Comparison of ENCODE assay signal across 9 cellular contexts in genomic region chr19:19384486-19384885, GRCh38. TPM values are rescaled to one million over a fixed set of nuclear protein-coding genes. Genes with fewer than 3 reads are reported as not detected.
DNase-seq lines count a peak whose midpoint lies in the region; ATAC-seq lines count a peak whose summit lies in the region.
"Had no signal": no experiment of that assay in that cellular context is flagged by ENCODE, and none has a peak within 500 bp of the region (broad histone marks: within the 10 kb centered on the region; RNA-seq: fewer than 3 reads in every experiment).

No MANE protein-coding gene starts in this region.

- H3K4me3 ChIP-seq in iPS-18c (ENCODE audit: insufficient read depth, low read depth, low read length) = peak overlapping the region; percentile 53

- no peaks in the 10 kb centered on the region for H3K9me3 ChIP-seq in iPS-18c (ENCODE audit: control insufficient read depth, insufficient read depth, low read length)

- H3K27me3 Mint-ChIP-seq in T-helper 1 cell treated with Interleukin-12 subunit alpha and Interleukin-12 subunit beta and Interleukin-4 antibody, amounts not matched to agents 30 μg/mL and 1 μg/mL, for 36 hours (ENCODE audit: low read depth) = no peaks in the 10 kb centered on the region
- no peaks in the 10 kb centered on the region for H3K27me3 Mint-ChIP-seq in activated naive CD8-positive, alpha-beta T cell treated with anti-CD3 and anti-CD28 coated beads for 36 hours
- H3K27me3 Mint-ChIP-seq in stimulated activated naive CD8-positive, alpha-beta T cell treated with anti-CD3 and anti-CD28 coated beads, Interleukin-15, amount 100 ng/mL, for 72 hours = no peaks in the 10 kb centered on the region

- H3K4me1 Mint-ChIP-seq in T-helper 1 cell treated with Interleukin-12 subunit alpha and Interleukin-12 subunit beta and Interleukin-4 antibody, amounts not matched to agents 30 μg/mL and 1 μg/mL, for 36 hours (ENCODE audit: low read depth) = peaks cover 29% of the 10 kb centered on the region
- H3K4me1 Mint-ChIP-seq in activated naive CD8-positive, alpha-beta T cell treated with anti-CD3 and anti-CD28 coated beads for 36 hours = peaks cover 28% of the 10 kb centered on the region
- peaks cover 62% of the 10 kb centered on the region for H3K4me1 Mint-ChIP-seq in stimulated activated naive CD8-positive, alpha-beta T cell treated with anti-CD3 and anti-CD28 coated beads, Interleukin-15, amount 100 ng/mL, for 72 hours

- no peak overlapping the region for H3K27ac Mint-ChIP-seq in T-helper 1 cell treated with Interleukin-12 subunit alpha and Interleukin-12 subunit beta and Interleukin-4 antibody, amounts not matched to agents 30 μg/mL and 1 μg/mL, for 36 hours
- H3K27ac Mint-ChIP-seq in activated naive CD8-positive, alpha-beta T cell treated with anti-CD3 and anti-CD28 coated beads for 36 hours = peak overlapping the region; percentile 78
- peak overlapping the region; percentile 67 to 74 for H3K27ac Mint-ChIP-seq in stimulated activated naive CD8-positive, alpha-beta T cell treated with anti-CD3 and anti-CD28 coated beads, Interleukin-15, amount 100 ng/mL, for 72 hours

- no peak for ATAC-seq in stimulated activated naive CD8-positive, alpha-beta T cell treated with anti-CD3 and anti-CD28 coated beads, Interleukin-15, amount 100 ng/mL, for 72 hours
- no peak for ATAC-seq in HG03520 (IDR thresholded peaks at IDR 0.05; ENCODE audit: unreplicated experiment)

- DNase-seq in T-helper 1 cell = no peak
- no peak for DNase-seq in activated naive CD8-positive, alpha-beta T cell treated with anti-CD3 and anti-CD28 coated beads for 36 hours
- no peak for DNase-seq in stimulated activated naive CD8-positive, alpha-beta T cell treated with anti-CD3 and anti-CD28 coated beads, Interleukin-15, amount 100 ng/mL, for 72 hours
- no peak for DNase-seq in NCI-H1436 (lab: John Stamatoyannopoulos, UW)
- DNase-seq in SHP77 (lab: John Stamatoyannopoulos, UW) = no peak
- DNase-seq: 8988T had no signal

- H3K9me3 Mint-ChIP-seq in T-helper 1 cell treated with Interleukin-12 subunit alpha and Interleukin-12 subunit beta and Interleukin-4 antibody, amounts not matched to agents 30 μg/mL and 1 μg/mL, for 36 hours = no peaks in the 10 kb centered on the region
- no peaks in the 10 kb centered on the region for H3K9me3 Mint-ChIP-seq in activated naive CD8-positive, alpha-beta T cell treated with anti-CD3 and anti-CD28 coated beads for 36 hours
- no peaks in the 10 kb centered on the region for H3K9me3 Mint-ChIP-seq in stimulated activated naive CD8-positive, alpha-beta T cell treated with anti-CD3 and anti-CD28 coated beads, Interleukin-15, amount 100 ng/mL, for 72 hours

- peak overlapping the region; percentile 60 for H3K4me3 Mint-ChIP-seq in T-helper 1 cell treated with Interleukin-12 subunit alpha and Interleukin-12 subunit beta and Interleukin-4 antibody, amounts not matched to agents 30 μg/mL and 1 μg/mL, for 36 hours
- peak overlapping the region; percentile 69 for H3K4me3 Mint-ChIP-seq in activated naive CD8-positive, alpha-beta T cell treated with anti-CD3 and anti-CD28 coated beads for 36 hours
- H3K4me3 Mint-ChIP-seq in stimulated activated naive CD8-positive, alpha-beta T cell treated with anti-CD3 and anti-CD28 coated beads, Interleukin-15, amount 100 ng/mL, for 72 hours = peak overlapping the region; percentile 82 to 84

- peaks cover 5% of the 10 kb centered on the region for H3K36me3 Mint-ChIP-seq in T-helper 1 cell treated with Interleukin-12 subunit alpha and Interleukin-12 subunit beta and Interleukin-4 antibody, amounts not matched to agents 30 μg/mL and 1 μg/mL, for 36 hours (ENCODE audit: low read depth)
- peaks cover 7% of the 10 kb centered on the region for H3K36me3 Mint-ChIP-seq in activated naive CD8-positive, alpha-beta T cell treated with anti-CD3 and anti-CD28 coated beads for 36 hours

RNA-seq across cellular contexts. Expression of gene GATAD2A, which starts 21.0 kb away (rescaled TPM):
- 100 to 1,000 TPM; 196 to 202 TPM for total RNA-seq in activated naive CD8-positive, alpha-beta T cell treated with anti-CD3 and anti-CD28 coated beads for 36 hours
